In the genomic region with DNA sequence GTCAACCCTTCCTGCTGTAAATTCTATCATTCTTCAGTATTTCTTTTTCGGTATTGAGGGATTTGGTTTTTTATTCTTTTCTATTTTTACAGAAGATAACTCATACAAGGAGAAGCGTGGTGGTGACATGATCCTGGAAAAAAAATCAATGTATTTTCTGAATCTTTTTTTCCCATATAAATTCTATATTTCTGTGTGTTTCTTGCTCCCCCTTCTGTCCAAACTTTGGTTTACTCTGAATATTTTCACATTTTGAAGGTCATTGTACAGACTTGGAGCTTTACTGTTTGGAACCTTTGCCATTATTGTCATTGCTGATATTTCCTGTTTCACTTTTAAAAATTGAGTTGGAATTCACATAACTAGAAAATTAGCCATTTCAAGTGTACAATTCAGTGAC, we compare ENCODE assay signal across 1 cellular context.
TF ChIP-seq lines count a peak whose summit lies in the region.

No MANE protein-coding gene starts in this region.

TF ChIP-seq in HepG2, 621 proteins besides CTCF, POLR2A, EP300 and RAD21 (continued from another document):
- TF ChIP-seq, protein P1, sequence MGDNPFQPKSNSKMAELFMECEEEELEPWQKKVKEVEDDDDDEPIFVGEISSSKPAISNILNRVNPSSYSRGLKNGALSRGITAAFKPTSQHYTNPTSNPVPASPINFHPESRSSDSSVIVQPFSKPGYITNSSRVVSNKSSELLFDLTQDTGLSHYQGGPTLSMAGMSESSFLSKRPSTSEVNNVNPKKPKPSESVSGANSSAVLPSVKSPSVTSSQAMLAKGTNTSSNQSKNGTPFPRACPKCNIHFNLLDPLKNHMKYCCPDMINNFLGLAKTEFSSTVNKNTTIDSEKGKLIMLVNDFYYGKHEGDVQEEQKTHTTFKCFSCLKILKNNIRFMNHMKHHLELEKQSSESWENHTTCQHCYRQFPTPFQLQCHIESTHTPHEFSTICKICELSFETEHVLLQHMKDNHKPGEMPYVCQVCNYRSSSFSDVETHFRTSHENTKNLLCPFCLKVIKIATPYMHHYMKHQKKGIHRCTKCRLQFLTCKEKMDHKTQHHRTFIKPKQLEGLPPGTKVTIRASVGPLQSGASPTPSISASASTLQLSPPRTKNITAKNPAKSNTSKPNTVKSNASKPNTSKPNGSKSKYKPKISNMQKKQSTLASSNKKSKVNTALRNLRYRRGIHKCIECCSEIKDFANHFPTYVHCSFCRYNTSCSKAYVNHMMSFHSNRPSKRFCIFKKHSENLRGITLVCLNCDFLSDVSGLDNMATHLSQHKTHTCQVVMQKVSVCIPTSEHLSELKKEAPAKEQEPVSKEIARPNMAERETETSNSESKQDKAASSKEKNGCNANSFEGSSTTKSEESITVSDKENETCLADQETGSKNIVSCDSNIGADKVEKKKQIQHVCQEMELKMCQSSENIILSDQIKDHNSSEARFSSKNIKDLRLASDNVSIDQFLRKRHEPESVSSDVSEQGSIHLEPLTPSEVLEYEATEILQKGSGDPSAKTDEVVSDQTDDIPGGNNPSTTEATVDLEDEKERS (CRISPR knock-in tag; IDR thresholded peaks at IDR 0.05), result no peak
- TF ChIP-seq NONO (IDR thresholded peaks at IDR 0.05), result no peak
- TF ChIP-seq NONO (CRISPR knock-in tag; conservative IDR thresholded peaks at IDR 0.05), result no peak
